In the genomic region with DNA sequence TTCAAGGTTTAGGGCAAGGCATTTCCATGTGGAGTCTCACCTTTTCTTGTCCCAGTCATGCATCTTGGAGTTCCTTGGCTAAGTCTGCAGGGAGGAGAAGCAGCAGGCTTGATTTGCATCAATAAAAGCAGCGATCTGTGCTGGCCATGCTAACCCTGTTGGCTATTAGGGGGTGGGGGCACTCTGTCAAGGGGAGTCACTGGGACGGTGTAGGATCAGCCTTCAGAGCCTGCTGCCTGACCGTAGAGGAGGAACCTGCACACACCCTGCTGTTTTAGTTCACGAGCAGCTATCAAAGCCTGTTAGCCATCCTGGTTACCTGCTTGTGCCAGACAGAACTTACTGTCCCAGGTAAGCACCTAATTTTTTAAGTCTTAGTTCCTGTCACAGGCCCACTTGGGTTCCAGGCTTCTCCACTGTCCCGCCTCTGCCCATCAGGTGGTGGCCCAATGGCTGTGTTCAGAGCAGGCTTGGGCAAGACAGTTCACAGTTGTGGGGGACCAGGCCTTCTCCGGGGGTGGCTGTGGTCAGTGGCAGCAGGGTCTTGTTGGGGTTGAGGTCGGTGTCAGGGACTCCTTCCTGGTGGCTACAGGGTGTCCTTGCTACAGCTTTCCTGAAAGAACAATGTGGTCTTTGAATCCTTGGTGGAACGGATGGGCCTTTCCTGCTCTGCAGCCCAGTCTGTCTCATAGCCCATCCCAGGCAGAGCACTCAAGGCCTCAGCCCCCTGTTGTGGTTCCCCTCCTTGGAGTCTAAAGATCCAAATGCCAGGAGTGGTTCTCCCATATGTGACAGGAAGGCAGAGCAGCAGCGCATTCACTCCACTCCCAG, we compare ENCODE assay signal across 23 cellular contexts. TPM values are rescaled to one million over a fixed set of nuclear protein-coding genes. Genes with fewer than 3 reads are reported as not detected.
A peak's percentile ranks its signal among the peaks of the same experiment; 100 is the strongest.
DNase-seq lines count a peak whose midpoint lies in the region; ATAC-seq, FAIRE-seq and TF ChIP-seq lines count a peak whose summit lies in the region.
"Had no signal": no experiment of that assay in that cellular context is flagged by ENCODE, and none has a peak within 500 bp of the region (broad histone marks: within the 10 kb centered on the region; RNA-seq: fewer than 3 reads in every experiment).

No MANE protein-coding gene starts in this region.

- CTCF ChIA-PET in activated CD4-positive, alpha-beta T cell treated with anti-CD3 and anti-CD28 coated beads, Interleukin-2, amount 10 ng/mL, durations not matched to agents 7 days and 5 days (lab: Charles Lee), result interaction anchor here (1.0 to 1.7 kb wide), 3 partner anchors 8 to 43 kb away, joined by 3 to 4 read pairs (median 3); no protein-coding TSS in a partner anchor
- CTCF ChIA-PET in activated CD8-positive, alpha-beta memory T cell treated with anti-CD3 and anti-CD28 coated beads, Interleukin-2, amount 10 ng/mL, durations not matched to agents 7 days and 5 days (lab: Charles Lee), result no interaction called here

- no peaks in the 10 kb centered on the region for H3K9me3 Mint-ChIP-seq in activated CD4-positive, alpha-beta T cell treated with anti-CD3 and anti-CD28 coated beads, Interleukin-2, amount 10 ng/mL, durations not matched to agents 7 days and 5 days
- no peaks in the 10 kb centered on the region for H3K9me3 Mint-ChIP-seq in activated CD8-positive, alpha-beta memory T cell treated with anti-CD3 and anti-CD28 coated beads, Interleukin-2, amount 10 ng/mL, durations not matched to agents 7 days and 5 days (ENCODE audit: low read depth)
- H3K9me3 Mint-ChIP-seq in stimulated activated effector memory CD8-positive, alpha-beta T cell treated with anti-CD3 and anti-CD28 coated beads, Interleukin-12 subunit alpha, Interleukin-12 subunit beta, amount 100 ng/mL, for 72 hours, result no peaks in the 10 kb centered on the region
- H3K9me3 Mint-ChIP-seq: activated T-helper 2 cell treated with anti-CD3 and anti-CD28 coated beads, Interferon-gamma antibody, Interleukin-2, Interleukin-4, amounts not matched to agents 10 μg/mL and 5 μg/mL and 100 μg/mL, durations not matched to agents 14 hours and 24 hours and 36 hours; endodermal cell; stimulated activated naive CD8-positive, alpha-beta T cell treated with anti-CD3 and anti-CD28 coated beads, Interleukin-15, amount 100 ng/mL, for 72 hours had no signal

- H3K27ac Mint-ChIP-seq in activated CD4-positive, alpha-beta T cell treated with anti-CD3 and anti-CD28 coated beads, Interleukin-2, amount 10 ng/mL, durations not matched to agents 7 days and 5 days, result peak overlapping the region; percentile 9
- no peak overlapping the region for H3K27ac Mint-ChIP-seq in activated CD8-positive, alpha-beta memory T cell treated with anti-CD3 and anti-CD28 coated beads, Interleukin-2, amount 10 ng/mL, durations not matched to agents 7 days and 5 days
- peak overlapping the region; percentile 70 for H3K27ac Mint-ChIP-seq in stimulated activated effector memory CD8-positive, alpha-beta T cell treated with anti-CD3 and anti-CD28 coated beads, Interleukin-12 subunit alpha, Interleukin-12 subunit beta, amount 100 ng/mL, for 72 hours
- H3K27ac Mint-ChIP-seq: activated T-helper 2 cell treated with anti-CD3 and anti-CD28 coated beads, Interferon-gamma antibody, Interleukin-2, Interleukin-4, amounts not matched to agents 10 μg/mL and 5 μg/mL and 100 μg/mL, durations not matched to agents 14 hours and 24 hours and 36 hours; endodermal cell had no signal

- no peak overlapping the region for H3K9ac ChIP-seq in kidney (ENCODE audit: low read length in 2 of 2)

- no peaks in the 10 kb centered on the region for H3K4me1 ChIP-seq in kidney (ENCODE audit: control insufficient read depth in 1 of 2, insufficient read depth in 1 of 2, low read depth in 1 of 2, low read length in 2 of 2)
- H3K4me1 ChIP-seq: HAP-1, pancreas had no signal

- H3K4me1 Mint-ChIP-seq in activated CD4-positive, alpha-beta T cell treated with anti-CD3 and anti-CD28 coated beads, Interleukin-2, amount 10 ng/mL, durations not matched to agents 7 days and 5 days, result peaks cover 12% of the 10 kb centered on the region
- peaks cover 31% of the 10 kb centered on the region for H3K4me1 Mint-ChIP-seq in activated CD8-positive, alpha-beta memory T cell treated with anti-CD3 and anti-CD28 coated beads, Interleukin-2, amount 10 ng/mL, durations not matched to agents 7 days and 5 days
- H3K4me1 Mint-ChIP-seq in stimulated activated effector memory CD8-positive, alpha-beta T cell treated with anti-CD3 and anti-CD28 coated beads, Interleukin-12 subunit alpha, Interleukin-12 subunit beta, amount 100 ng/mL, for 72 hours, result peaks cover 25% of the 10 kb centered on the region

- H3K4me3 Mint-ChIP-seq in activated CD4-positive, alpha-beta T cell treated with anti-CD3 and anti-CD28 coated beads, Interleukin-2, amount 10 ng/mL, durations not matched to agents 7 days and 5 days, result no peak overlapping the region
- H3K4me3 Mint-ChIP-seq in activated CD8-positive, alpha-beta memory T cell treated with anti-CD3 and anti-CD28 coated beads, Interleukin-2, amount 10 ng/mL, durations not matched to agents 7 days and 5 days, result no peak overlapping the region
- H3K4me3 Mint-ChIP-seq in stimulated activated effector memory CD8-positive, alpha-beta T cell treated with anti-CD3 and anti-CD28 coated beads, Interleukin-12 subunit alpha, Interleukin-12 subunit beta, amount 100 ng/mL, for 72 hours, result no peak overlapping the region
- H3K4me3 Mint-ChIP-seq: endodermal cell; stimulated activated naive CD8-positive, alpha-beta T cell treated with anti-CD3 and anti-CD28 coated beads, Interleukin-15, amount 100 ng/mL, for 72 hours had no signal

- H3K36me3 Mint-ChIP-seq in activated CD4-positive, alpha-beta T cell treated with anti-CD3 and anti-CD28 coated beads, Interleukin-2, amount 10 ng/mL, durations not matched to agents 7 days and 5 days (ENCODE audit: low read depth), result peaks cover 44% of the 10 kb centered on the region
- peaks cover 34% of the 10 kb centered on the region for H3K36me3 Mint-ChIP-seq in activated CD8-positive, alpha-beta memory T cell treated with anti-CD3 and anti-CD28 coated beads, Interleukin-2, amount 10 ng/mL, durations not matched to agents 7 days and 5 days
- H3K36me3 Mint-ChIP-seq in stimulated activated effector memory CD8-positive, alpha-beta T cell treated with anti-CD3 and anti-CD28 coated beads, Interleukin-12 subunit alpha, Interleukin-12 subunit beta, amount 100 ng/mL, for 72 hours, result peaks cover 60% of the 10 kb centered on the region

- H3K9me3 ChIP-seq in kidney (ENCODE audit: control insufficient read depth in 1 of 2, low read length in 2 of 2), result no peaks in the 10 kb centered on the region
- H3K9me3 ChIP-seq: HAP-1, pancreas, upper lobe of left lung had no signal

- no peak for FAIRE-seq in kidney (lab: Jason Lieb, UNC)
- FAIRE-seq: A204.1, G401.6, GM19239, pancreas had no signal

- no peak overlapping the region for H3K27ac ChIP-seq in kidney (ENCODE audit: low read depth in 2 of 2, low read length in 2 of 2)
- H3K27ac ChIP-seq: pancreas, upper lobe of left lung had no signal

- peaks cover 39 to 41% of the 10 kb centered on the region in 2 donors for H3K36me3 ChIP-seq in kidney (ENCODE audit: control insufficient read depth in 1 of 2, insufficient read depth in 2 of 2, low read length in 2 of 2)

- ATAC-seq in activated CD8-positive, alpha-beta memory T cell treated with anti-CD3 and anti-CD28 coated beads, Interleukin-2, amount 10 ng/mL, durations not matched to agents 7 days and 5 days, result no peak
- ATAC-seq in stimulated activated effector memory CD8-positive, alpha-beta T cell treated with anti-CD3 and anti-CD28 coated beads, Interleukin-12 subunit alpha, Interleukin-12 subunit beta, amount 100 ng/mL, for 72 hours, result no peak
- no peak for ATAC-seq in GM18861 (IDR thresholded peaks at IDR 0.05; ENCODE audit: unreplicated experiment)
- ATAC-seq: pancreas had no signal

- no peak for TF ChIP-seq CTCF in kidney (IDR thresholded peaks at IDR 0.05; ENCODE audit: borderline replicate concordance, extremely low read depth, insufficient read depth)

- H3K27me3 Mint-ChIP-seq in activated CD4-positive, alpha-beta T cell treated with anti-CD3 and anti-CD28 coated beads, Interleukin-2, amount 10 ng/mL, durations not matched to agents 7 days and 5 days, result no peaks in the 10 kb centered on the region
- no peaks in the 10 kb centered on the region for H3K27me3 Mint-ChIP-seq in activated CD8-positive, alpha-beta memory T cell treated with anti-CD3 and anti-CD28 coated beads, Interleukin-2, amount 10 ng/mL, durations not matched to agents 7 days and 5 days
- H3K27me3 Mint-ChIP-seq: stimulated activated naive CD8-positive, alpha-beta T cell treated with anti-CD3 and anti-CD28 coated beads, Interleukin-15, amount 100 ng/mL, for 72 hours had no signal

- DNase-seq in activated CD4-positive, alpha-beta T cell treated with anti-CD3 and anti-CD28 coated beads, Interleukin-2, amount 10 ng/mL, durations not matched to agents 7 days and 5 days, result no peak
- DNase-seq in activated CD4-positive, alpha-beta T cell treated with anti-CD3 and anti-CD28 coated beads, Interleukin-2, amount 50 U/mL, for 4 hours, result no peak
- DNase-seq in activated CD8-positive, alpha-beta memory T cell treated with anti-CD3 and anti-CD28 coated beads, Interleukin-2, amount 10 ng/mL, durations not matched to agents 7 days and 5 days, result peak; percentile 37
- DNase-seq in kidney (peak; percentile 64), cortex of kidney (lab: John Stamatoyannopoulos, UW) (no peak), Kasumi-1 (lab: John Stamatoyannopoulos, UW) (no peak)
- no peak for DNase-seq in stimulated activated effector memory CD8-positive, alpha-beta T cell treated with anti-CD3 and anti-CD28 coated beads, Interleukin-12 subunit alpha, Interleukin-12 subunit beta, amount 100 ng/mL, for 72 hours (ENCODE audit: low spot score in 2 of 2)
- DNase-seq: amniotic stem cell; C1 segment of cervical spinal cord; DMS 273 treated with DMSO at 0.1 percent for 48 hours; glutamatergic neuron; Right ventricle myocardium superior; stimulated activated CD4-positive, alpha-beta T cell treated with anti-CD3 and anti-CD28 coated beads, Interleukin-1b, Interleukin-23, amount 100 ng/mL, for 48 hours; upper lobe of left lung had no signal

- intact Hi-C loops in kidney (cut with DNase I), result no loop called here

- H3K4me3 ChIP-seq in kidney (ENCODE audit: low read length in 2 of 2), result no peak overlapping the region
- H3K4me3 ChIP-seq: HAP-1, pancreas, upper lobe of left lung had no signal

- POLR2A ChIA-PET in activated CD4-positive, alpha-beta T cell treated with anti-CD3 and anti-CD28 coated beads, Interleukin-2, amount 10 ng/mL, durations not matched to agents 7 days and 5 days (lab: Charles Lee), result no interaction called here

RNA-seq across cellular contexts. Expression of a gene that starts 43.7 kb away (rescaled TPM):
- total RNA-seq in activated CD4-positive, alpha-beta T cell treated with anti-CD3 and anti-CD28 coated beads, Interleukin-2, amount 10 ng/mL, durations not matched to agents 7 days and 5 days, result 10 to 100 TPM; 43.4 to 46.0 TPM
- total RNA-seq in activated CD8-positive, alpha-beta memory T cell treated with anti-CD3 and anti-CD28 coated beads, Interleukin-2, amount 10 ng/mL, durations not matched to agents 7 days and 5 days, result 10 to 100 TPM; 36.1 to 40.2 TPM
- 59.8 TPM for total RNA-seq in kidney
- polyA plus RNA-seq in kidney (ENCODE audit: insufficient read depth, low read depth, low replicate concordance), result 27.0 TPM

RNA-seq across cellular contexts. Expression of a gene that starts 51.0 kb away (rescaled TPM):
- 100 to 1,000 TPM; 170 to 206 TPM for total RNA-seq in activated CD4-positive, alpha-beta T cell treated with anti-CD3 and anti-CD28 coated beads, Interleukin-2, amount 10 ng/mL, durations not matched to agents 7 days and 5 days
- 100 to 1,000 TPM; 200 to 225 TPM for total RNA-seq in activated CD8-positive, alpha-beta memory T cell treated with anti-CD3 and anti-CD28 coated beads, Interleukin-2, amount 10 ng/mL, durations not matched to agents 7 days and 5 days
- 7.0 TPM for total RNA-seq in kidney
- polyA plus RNA-seq in kidney (ENCODE audit: insufficient read depth, low read depth, low replicate concordance), result 72.8 TPM

Comparison
In these comparisons a context has a peak if more than half of its experiments do, and no peak if none do; other contexts are left out.
1. DNase-seq: peak in activated CD8-positive, alpha-beta memory T cell treated with anti-CD3 and anti-CD28 coated beads, Interleukin-2, amount 10 ng/mL, durations not matched to agents 7 days and 5 days (single experiment) and kidney (single experiment); none in activated CD4-positive, alpha-beta T cell treated with anti-CD3 and anti-CD28 coated beads, Interleukin-2, amount 10 ng/mL, durations not matched to agents 7 days and 5 days (single experiment), activated CD4-positive, alpha-beta T cell treated with anti-CD3 and anti-CD28 coated beads, Interleukin-2, amount 50 U/mL, for 4 hours (0 of 2), stimulated activated effector memory CD8-positive, alpha-beta T cell treated with anti-CD3 and anti-CD28 coated beads, Interleukin-12 subunit alpha, Interleukin-12 subunit beta, amount 100 ng/mL, for 72 hours (0 of 2), cortex of kidney (single experiment) and Kasumi-1 (0 of 2).
2. RNA of a gene that starts 51.0 kb away (total RNA-seq): 200 to 225 TPM in activated CD8-positive, alpha-beta memory T cell treated with anti-CD3 and anti-CD28 coated beads, Interleukin-2, amount 10 ng/mL, durations not matched to agents 7 days and 5 days and 170 to 206 TPM in activated CD4-positive, alpha-beta T cell treated with anti-CD3 and anti-CD28 coated beads, Interleukin-2, amount 10 ng/mL, durations not matched to agents 7 days and 5 days; 7.0 TPM in kidney (single experiment); every median in the first group is over 10 times any median in the second.